ENCODE assay signal across 28 cellular contexts in the genomic region with DNA sequence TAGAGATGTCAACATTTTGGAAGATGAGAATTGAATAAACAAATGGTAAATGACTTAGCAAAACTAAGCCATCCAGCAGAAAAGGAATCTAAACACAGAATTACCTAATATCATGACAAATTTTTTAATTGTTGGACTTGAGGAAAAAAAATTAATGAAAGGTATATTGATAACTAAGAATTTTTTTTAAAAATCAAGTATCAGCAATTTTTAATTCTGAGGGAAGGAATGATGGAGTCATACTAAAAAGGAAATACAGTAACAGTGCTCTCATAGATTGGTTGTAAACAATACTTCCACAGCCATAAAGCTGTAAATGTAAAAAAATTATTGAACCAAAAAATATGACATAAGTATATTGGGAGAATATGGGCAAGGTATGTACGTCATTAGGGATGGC.
"Had no signal": no experiment of that assay in that cellular context is flagged by ENCODE, and none has a peak within 500 bp of the region (broad histone marks: within the 10 kb centered on the region; RNA-seq: fewer than 3 reads in every experiment).

No MANE protein-coding gene starts in this region.

- H3K27ac ChIP-seq: lower lobe of right lung, ovary, prostate gland, skin epidermis, stomach, testis, thyroid gland, transverse colon, upper lobe of left lung, vagina had no signal

- H3K4me3 ChIP-seq: left lung, lower lobe of right lung, ovary, prostate gland, skin epidermis, stomach, testis, thyroid gland, transverse colon, upper lobe of left lung, vagina had no signal

- ATAC-seq: lower lobe of right lung; natural killer cell; right cardiac atrium; stimulated activated naive B cell treated with anti-CD40 and anti-IgM and Interleukin-4, amounts not matched to agents 10 μg/mL and 1 μg/mL and 100 μg/mL, for 72 hours; stimulated activated naive CD8-positive, alpha-beta T cell treated with anti-CD3 and anti-CD28 coated beads, Interleukin-15, Interleukin-2, amounts not matched to agents 100 U/mL and 50 U/mL, for 24 hours had no signal

- H3K9me3 ChIP-seq: left lung, lower lobe of right lung, ovary, prostate gland, stomach, testis, thyroid gland, transverse colon, upper lobe of left lung, vagina had no signal

- H3K27ac Mint-ChIP-seq: mesothelial cell of epicardium; naive B cell; stimulated activated naive B cell treated with anti-CD40 and anti-IgM and Interleukin-4, amounts not matched to agents 10 μg/mL and 1 μg/mL and 100 μg/mL, for 72 hours had no signal

- FAIRE-seq: kidney had no signal

- H3K36me3 ChIP-seq: left lung, lower lobe of right lung, ovary, prostate gland, thyroid gland, transverse colon, upper lobe of left lung, vagina had no signal

- H3K4me3 Mint-ChIP-seq: immature natural killer cell; mesothelial cell of epicardium; naive B cell; natural killer cell; stimulated activated naive B cell treated with anti-CD40 and anti-IgM and Interleukin-4, amounts not matched to agents 10 μg/mL and 1 μg/mL and 100 μg/mL, for 72 hours had no signal

- DNase-seq: hypothalamus; immature natural killer cell; kidney; left colon; left lung; lower lobe of right lung; mesendoderm; naive B cell; natural killer cell; ovary; posterior cingulate gyrus; retina; right cardiac atrium; stimulated activated CD4-positive, alpha-beta T cell treated with anti-CD3 and anti-CD28 coated beads, Interleukin-12 subunit alpha, Interleukin-12 subunit beta, amount 100 ng/mL, for 4 hours; stimulated activated CD4-positive, alpha-beta T cell treated with anti-CD3 and anti-CD28 coated beads, Interleukin-15, amount 100 ng/mL, for 24 hours; stimulated activated CD4-positive, alpha-beta T cell treated with anti-CD3 and anti-CD28 coated beads, Interleukin-2, amount 100 ng/mL, for 24 hours; stimulated activated CD4-positive, alpha-beta T cell treated with anti-CD3 and anti-CD28 coated beads, Interleukin-4, amount 100 ng/mL, for 1 hour; stimulated activated naive B cell treated with anti-CD40 and anti-IgM and Interleukin-4, amounts not matched to agents 10 μg/mL and 1 μg/mL and 100 μg/mL, for 72 hours; stimulated activated naive CD8-positive, alpha-beta T cell treated with anti-CD3 and anti-CD28 coated beads, Interleukin-15, Interleukin-2, amounts not matched to agents 100 U/mL and 50 U/mL, for 24 hours; stomach; testis; thyroid gland; transverse colon; upper lobe of left lung had no signal

- H3K36me3 Mint-ChIP-seq: immature natural killer cell, mesothelial cell of epicardium, natural killer cell had no signal

- H3K27me3 ChIP-seq: left lung, ovary, stomach, testis, thyroid gland, transverse colon, upper lobe of left lung, vagina had no signal

- H3K4me1 ChIP-seq: prostate gland, testis, thyroid gland had no signal

- H3K9me3 Mint-ChIP-seq: immature natural killer cell; mesothelial cell of epicardium; naive B cell; natural killer cell; stimulated activated naive B cell treated with anti-CD40 and anti-IgM and Interleukin-4, amounts not matched to agents 10 μg/mL and 1 μg/mL and 100 μg/mL, for 72 hours had no signal

- H3K27me3 Mint-ChIP-seq: naive B cell; stimulated activated naive B cell treated with anti-CD40 and anti-IgM and Interleukin-4, amounts not matched to agents 10 μg/mL and 1 μg/mL and 100 μg/mL, for 72 hours had no signal
